ENCODE assay signal across 1 cellular context in the genomic region with DNA sequence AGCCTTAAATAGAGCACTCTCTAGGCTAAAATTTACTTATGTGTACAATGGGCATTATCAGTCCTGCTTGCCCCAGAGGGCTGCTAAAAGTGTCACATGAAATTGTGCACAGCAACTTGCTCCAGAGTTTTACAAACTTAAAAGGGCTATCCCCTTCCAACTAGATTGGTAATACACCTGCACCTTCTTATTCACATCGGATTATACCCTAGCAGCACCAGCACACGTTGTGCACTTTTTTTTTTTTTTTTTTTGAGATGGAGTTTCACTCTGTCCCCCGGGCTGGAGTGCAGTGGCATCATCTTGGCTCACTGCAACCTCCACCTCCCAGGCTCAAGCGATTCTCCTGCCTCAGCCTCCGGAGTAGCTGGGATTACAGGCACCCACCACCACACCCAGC. TPM values are rescaled to one million over a fixed set of nuclear protein-coding genes. Genes with fewer than 3 reads are reported as not detected.
"Had no signal": no experiment of that assay in that cellular context is flagged by ENCODE, and none has a peak within 500 bp of the region (broad histone marks: within the 10 kb centered on the region; RNA-seq: fewer than 3 reads in every experiment).

No MANE protein-coding gene starts in this region.

RNA-seq across cellular contexts. Expression of gene CDR2L, which starts 56.4 kb away (rescaled TPM):
- polyA plus RNA-seq: naive thymus-derived CD8-positive, alpha-beta T cell had no signal
